Comparison of ENCODE assay signal across 8 cellular contexts in the genomic region with DNA sequence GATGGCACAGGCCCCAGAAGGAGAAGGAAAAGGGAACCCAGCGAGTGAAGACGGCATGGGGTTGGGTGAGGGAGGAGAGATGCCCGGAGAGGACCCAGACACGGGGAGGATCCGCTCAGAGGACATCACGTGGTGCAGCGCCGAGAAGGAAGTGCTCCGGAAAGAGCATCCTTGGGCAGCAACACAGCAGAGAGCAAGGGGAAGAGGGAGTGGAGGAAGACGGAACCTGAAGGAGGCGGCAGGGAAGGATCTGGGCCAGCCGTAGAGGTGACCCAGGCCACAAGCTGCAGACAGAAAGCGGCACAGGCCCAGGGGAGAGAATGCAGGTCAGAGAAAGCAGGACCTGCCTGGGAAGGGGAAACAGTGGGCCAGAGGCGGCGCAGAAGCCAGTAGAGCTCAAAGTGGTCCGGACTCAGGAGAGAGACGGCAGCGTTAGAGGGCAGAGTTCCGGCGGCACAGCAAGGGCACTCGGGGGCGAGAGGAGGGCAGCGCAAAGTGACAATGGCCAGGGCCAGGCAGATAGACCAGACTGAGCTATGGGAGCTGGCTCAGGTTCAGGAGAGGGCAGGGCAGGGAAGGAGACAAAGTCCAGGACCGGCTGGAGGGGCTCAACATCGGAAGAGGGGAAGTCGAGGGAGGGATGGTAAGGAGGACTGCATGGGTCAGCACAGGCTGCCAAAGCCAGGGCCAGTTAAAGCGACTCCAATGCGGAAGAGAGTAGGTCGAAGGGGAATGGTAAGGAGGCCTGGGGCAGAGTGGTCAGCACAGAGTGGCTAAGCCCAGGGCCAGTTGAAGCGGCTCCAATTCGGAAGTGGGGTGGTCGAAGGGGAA.
DNase-seq lines count a peak whose midpoint lies in the region; ATAC-seq lines count a peak whose summit lies in the region.

No MANE protein-coding gene starts in this region.

- peaks cover 23% of the 10 kb centered on the region for H3K36me3 Mint-ChIP-seq in stimulated activated effector memory CD8-positive, alpha-beta T cell treated with anti-CD3 and anti-CD28 coated beads, Interleukin-12 subunit alpha, Interleukin-12 subunit beta, amount 100 ng/mL, for 72 hours

- peak overlapping the region; percentile 93 for H3K27ac Mint-ChIP-seq in stimulated activated effector memory CD8-positive, alpha-beta T cell treated with anti-CD3 and anti-CD28 coated beads, Interleukin-12 subunit alpha, Interleukin-12 subunit beta, amount 100 ng/mL, for 72 hours

- ATAC-seq in stimulated activated effector memory CD8-positive, alpha-beta T cell treated with anti-CD3 and anti-CD28 coated beads, Interleukin-12 subunit alpha, Interleukin-12 subunit beta, amount 100 ng/mL, for 72 hours, result peak; percentile 57
- ATAC-seq in GM18867 (IDR thresholded peaks at IDR 0.05; ENCODE audit: unreplicated experiment), result no peak

- peaks cover 48% of the 10 kb centered on the region for H3K4me1 Mint-ChIP-seq in stimulated activated effector memory CD8-positive, alpha-beta T cell treated with anti-CD3 and anti-CD28 coated beads, Interleukin-12 subunit alpha, Interleukin-12 subunit beta, amount 100 ng/mL, for 72 hours

- DNase-seq in NCI-H2171 treated with DMSO at 0.1 percent for 48 hours (lab: John Stamatoyannopoulos, UW) (peak; percentile 8), NCI-H2171 (lab: John Stamatoyannopoulos, UW) (no peak), NCI-H2227 (lab: John Stamatoyannopoulos, UW; ENCODE audit: unreplicated experiment) (peak; percentile 89), epithelial cell of prostate (ENCODE audit: low read depth, low spot score) (no peak), midbrain (lab: John Stamatoyannopoulos, UW) (peak; percentile 61)
- DNase-seq in activated CD8-positive, alpha-beta memory T cell treated with anti-CD3 and anti-CD28 coated beads, Interleukin-2, amount 50 U/mL, for 48 hours, result peak; percentile 77
- peak; percentile 23 to 80 for DNase-seq in stimulated activated effector memory CD8-positive, alpha-beta T cell treated with anti-CD3 and anti-CD28 coated beads, Interleukin-12 subunit alpha, Interleukin-12 subunit beta, amount 100 ng/mL, for 72 hours (ENCODE audit: low spot score in 2 of 2)

- peak overlapping the region; percentile 99 for H3K4me3 Mint-ChIP-seq in stimulated activated effector memory CD8-positive, alpha-beta T cell treated with anti-CD3 and anti-CD28 coated beads, Interleukin-12 subunit alpha, Interleukin-12 subunit beta, amount 100 ng/mL, for 72 hours

- H3K27ac ChIP-seq in epithelial cell of prostate, result peak overlapping the region; percentile 48

- no peaks in the 10 kb centered on the region for H3K9me3 Mint-ChIP-seq in stimulated activated effector memory CD8-positive, alpha-beta T cell treated with anti-CD3 and anti-CD28 coated beads, Interleukin-12 subunit alpha, Interleukin-12 subunit beta, amount 100 ng/mL, for 72 hours

Comparison
In these comparisons a context has a peak if more than half of its experiments do, and no peak if none do; other contexts are left out.
1. DNase-seq: peak in NCI-H2171 treated with DMSO at 0.1 percent for 48 hours (single experiment), NCI-H2227 (single experiment), activated CD8-positive, alpha-beta memory T cell treated with anti-CD3 and anti-CD28 coated beads, Interleukin-2, amount 50 U/mL, for 48 hours (single experiment), midbrain (single experiment) and stimulated activated effector memory CD8-positive, alpha-beta T cell treated with anti-CD3 and anti-CD28 coated beads, Interleukin-12 subunit alpha, Interleukin-12 subunit beta, amount 100 ng/mL, for 72 hours (2 of 2); none in NCI-H2171 (single experiment) and epithelial cell of prostate (single experiment).